18 cellular contexts compared by ENCODE assay signal in genomic region chr5:173515526-173515925, GRCh38.
A peak's percentile ranks its signal among the peaks of the same experiment; 100 is the strongest.
DNase-seq lines count a peak whose midpoint lies in the region; ATAC-seq and TF ChIP-seq lines count a peak whose summit lies in the region.
"Had no signal": no experiment of that assay in that cellular context is flagged by ENCODE, and none has a peak within 500 bp of the region (broad histone marks: within the 10 kb centered on the region; RNA-seq: fewer than 3 reads in every experiment).

No MANE protein-coding gene starts in this region.

- H2AFZ ChIP-seq in OCI-LY7 (ENCODE audit: low read length) = no peak overlapping the region

- no peaks in the 10 kb centered on the region for H3K36me3 Mint-ChIP-seq in activated naive CD8-positive, alpha-beta T cell treated with anti-CD3 and anti-CD28 coated beads for 36 hours
- H3K36me3 Mint-ChIP-seq: CD14-positive monocyte had no signal

- no peaks in the 10 kb centered on the region for H3K4me1 Mint-ChIP-seq in activated naive CD8-positive, alpha-beta T cell treated with anti-CD3 and anti-CD28 coated beads for 36 hours
- H3K4me1 Mint-ChIP-seq: CD14-positive monocyte, T-helper 17 cell had no signal

- no peak for ATAC-seq in GM18907 (IDR thresholded peaks at IDR 0.05; ENCODE audit: unreplicated experiment)
- no peak for ATAC-seq in GM18858 (IDR thresholded peaks at IDR 0.05; ENCODE audit: unreplicated experiment)
- ATAC-seq: effector memory CD8-positive, alpha-beta T cell; T-helper 17 cell had no signal

- H3K4me1 ChIP-seq in OCI-LY7 (ENCODE audit: insufficient read depth, low read length, poor library complexity, severe bottlenecking) = no peaks in the 10 kb centered on the region
- H3K4me1 ChIP-seq: right atrium auricular region had no signal

- BruUV-seq in OCI-LY7 (replicated peaks; lab: Mats Ljungman, UMichigan) = no TSS peak

- no peak overlapping the region for H3K27ac ChIP-seq in OCI-LY7 (ENCODE audit: low read depth, low read length, poor library complexity, severe bottlenecking)
- H3K27ac ChIP-seq: right atrium auricular region had no signal

- H3K79me2 ChIP-seq in OCI-LY7 (ENCODE audit: insufficient read depth, low read depth, low read length) = no peaks in the 10 kb centered on the region

- H3K27ac Mint-ChIP-seq in activated naive CD8-positive, alpha-beta T cell treated with anti-CD3 and anti-CD28 coated beads for 36 hours = no peak overlapping the region
- H3K27ac Mint-ChIP-seq: CD14-positive monocyte; effector memory CD8-positive, alpha-beta T cell; T-helper 17 cell had no signal

- no peak overlapping the region for H3K4me3 Mint-ChIP-seq in activated naive CD8-positive, alpha-beta T cell treated with anti-CD3 and anti-CD28 coated beads for 36 hours
- H3K4me3 Mint-ChIP-seq: CD14-positive monocyte; effector memory CD8-positive, alpha-beta T cell; T-helper 17 cell had no signal

- peaks cover 3% of the 10 kb centered on the region for H3K9me3 Mint-ChIP-seq in activated naive CD8-positive, alpha-beta T cell treated with anti-CD3 and anti-CD28 coated beads for 36 hours

- no peaks in the 10 kb centered on the region for H3K36me3 ChIP-seq in BJ (ENCODE audit: control insufficient read depth, insufficient read depth, low read length)
- H3K36me3 ChIP-seq in OCI-LY7 (ENCODE audit: insufficient read depth, low read length) = no peaks in the 10 kb centered on the region
- H3K36me3 ChIP-seq: right atrium auricular region had no signal

- no peaks in the 10 kb centered on the region for H4K20me1 ChIP-seq in OCI-LY7 (ENCODE audit: insufficient read depth, low read length)

- POLR2A ChIA-PET in BJ (lab: Charles Lee) (interaction anchor here (0.8 to 1.0 kb wide), 2 partner anchors 106 to 172 kb away, joined by 3 read pairs; no protein-coding TSS in a partner anchor), OCI-LY7 (lab: Charles Lee) (interaction anchor here (1.1 kb wide), 1 partner anchor 13 kb away, joined by 4 read pairs; no protein-coding TSS in a partner anchor)

- no peak overlapping the region for H3K4me2 ChIP-seq in OCI-LY7 (ENCODE audit: low read length)

- TF ChIP-seq CTCF in BJ (IDR thresholded peaks at IDR 0.05; ENCODE audit: insufficient read depth, low read depth, low read length) = no peak
- TF ChIP-seq CTCF in epithelial cell of esophagus (IDR thresholded peaks at IDR 0.05; ENCODE audit: insufficient read depth, low read depth, low read length, missing control alignments) = no peak
- no peak for TF ChIP-seq CTCF in OCI-LY7 (conservative IDR thresholded peaks at IDR 0.05; ENCODE audit: low read length)

- CTCF ChIA-PET in BJ (lab: Yijun Ruan, JAX) (interaction anchor here (0.9 to 3.7 kb wide), 5 partner anchors 12 to 120 kb away, joined by 3 to 13 read pairs (median 3); no protein-coding TSS in a partner anchor), OCI-LY7 (lab: Charles Lee; ENCODE audit: unreplicated experiment) (no interaction called here)

- DNase-seq in BJ (ENCODE audit: low read depth) = peak; percentile 93
- peak; percentile 38 for DNase-seq in NCI-H460 (ENCODE audit: extremely low read depth, low read depth)
- DNase-seq in epithelial cell of esophagus (ENCODE audit: low read depth) = peak; percentile 60
- peak; percentile 41 for DNase-seq in non-pigmented ciliary epithelial cell (ENCODE audit: low read depth)
- DNase-seq in OCI-LY7 (ENCODE audit: low spot score) = no peak
- DNase-seq in activated naive CD8-positive, alpha-beta T cell treated with anti-CD3 and anti-CD28 coated beads for 36 hours = no peak
- DNase-seq: activated CD8-positive, alpha-beta memory T cell treated with anti-CD3 and anti-CD28 coated beads, Interleukin-2, amount 50 U/mL, for 4 hours; activated naive CD4-positive, alpha-beta T cell; effector memory CD8-positive, alpha-beta T cell; islet precursor cell; mesendoderm; NCI-H2081 treated with DMSO at 0.1 percent for 48 hours; NCI-H774; T-helper 17 cell had no signal

- H3K4me3 ChIP-seq in BJ (ENCODE audit: low read depth, low read length) (no peak overlapping the region), epithelial cell of esophagus (ENCODE audit: low read length) (no peak overlapping the region), OCI-LY7 (ENCODE audit: low read depth, low read length, poor library complexity, severe bottlenecking) (no peak overlapping the region)
- H3K4me3 ChIP-seq: right atrium auricular region had no signal

- peaks cover 24% of the 10 kb centered on the region for H3K27me3 Mint-ChIP-seq in activated naive CD8-positive, alpha-beta T cell treated with anti-CD3 and anti-CD28 coated beads for 36 hours

- no peaks in the 10 kb centered on the region for H3K9me2 ChIP-seq in OCI-LY7 (ENCODE audit: insufficient read depth, low read length)

- no peaks in the 10 kb centered on the region for H3K27me3 ChIP-seq in BJ (ENCODE audit: control insufficient read depth, insufficient read depth, low read length)
- H3K27me3 ChIP-seq: right atrium auricular region had no signal

- intact Hi-C loops in OCI-LY7 (cut with micrococcal nuclease; ENCODE audit: unreplicated experiment) = no loop called here

- no peaks in the 10 kb centered on the region for H3K9me3 ChIP-seq in OCI-LY7 (ENCODE audit: low read length)

Comparison
In these comparisons a context has a peak if more than half of its experiments do, and no peak if none do; other contexts are left out.
1. DNase-seq: peak in BJ (single experiment), NCI-H460 (single experiment), epithelial cell of esophagus (single experiment) and non-pigmented ciliary epithelial cell (single experiment); none in OCI-LY7 (single experiment) and activated naive CD8-positive, alpha-beta T cell treated with anti-CD3 and anti-CD28 coated beads for 36 hours (single experiment).